10 cellular contexts compared by ENCODE assay signal in genomic region chr5:87231037-87231808, GRCh38. TPM values are rescaled to one million over a fixed set of nuclear protein-coding genes. Genes with fewer than 3 reads are reported as not detected.
A peak's percentile ranks its signal among the peaks of the same experiment; 100 is the strongest.
DNase-seq lines count a peak whose midpoint lies in the region; ATAC-seq and TF ChIP-seq lines count a peak whose summit lies in the region.
"Had no signal": no experiment of that assay in that cellular context is flagged by ENCODE, and none has a peak within 500 bp of the region (broad histone marks: within the 10 kb centered on the region; RNA-seq: fewer than 3 reads in every experiment).

No MANE protein-coding gene starts in this region.

- no peaks in the 10 kb centered on the region for H3K36me3 ChIP-seq in OCI-LY7 (ENCODE audit: insufficient read depth, low read length)

- ATAC-seq in HG02642 (IDR thresholded peaks at IDR 0.05; ENCODE audit: poor library complexity, unreplicated experiment) (peak; percentile 95), HG03571 (IDR thresholded peaks at IDR 0.05; ENCODE audit: unreplicated experiment) (peak; percentile 96)
- peak; percentile 72 for ATAC-seq in stimulated activated effector memory CD8-positive, alpha-beta T cell treated with anti-CD3 and anti-CD28 coated beads, Interleukin-12 subunit alpha, Interleukin-12 subunit beta, amount 100 ng/mL, for 72 hours
- ATAC-seq: A549, Panc1 had no signal

- no peaks in the 10 kb centered on the region for H3K79me2 ChIP-seq in OCI-LY7 (ENCODE audit: insufficient read depth, low read depth, low read length)

- no peak for TF ChIP-seq CTCF in OCI-LY7 (conservative IDR thresholded peaks at IDR 0.05; ENCODE audit: low read length)

- no peaks in the 10 kb centered on the region for H3K36me3 Mint-ChIP-seq in activated T-cell treated with anti-CD3 and anti-CD28 coated beads, Interleukin-2, amount 50 U/mL, for 24 hours (ENCODE audit: low read depth)
- no peaks in the 10 kb centered on the region for H3K36me3 Mint-ChIP-seq in stimulated activated effector memory CD8-positive, alpha-beta T cell treated with anti-CD3 and anti-CD28 coated beads, Interleukin-12 subunit alpha, Interleukin-12 subunit beta, amount 100 ng/mL, for 72 hours

- H3K9me3 ChIP-seq in OCI-LY7 (ENCODE audit: low read length), result no peaks in the 10 kb centered on the region
- H3K9me3 ChIP-seq: A549 had no signal

- H3K27me3 Mint-ChIP-seq in activated T-cell treated with anti-CD3 and anti-CD28 coated beads, Interleukin-2, amount 50 U/mL, for 24 hours, result no peaks in the 10 kb centered on the region

- H3K4me3 ChIP-seq in OCI-LY7 (ENCODE audit: low read depth, low read length, poor library complexity, severe bottlenecking), result no peak overlapping the region
- H3K4me3 ChIP-seq: A549 had no signal

- no peak overlapping the region for H3K27ac ChIP-seq in OCI-LY7 (ENCODE audit: low read depth, low read length, poor library complexity, severe bottlenecking)
- H3K27ac ChIP-seq: A549 had no signal

- H3K4me1 Mint-ChIP-seq in activated T-cell treated with anti-CD3 and anti-CD28 coated beads, Interleukin-2, amount 50 U/mL, for 24 hours (ENCODE audit: low read depth), result peaks cover 7% of the 10 kb centered on the region
- no peaks in the 10 kb centered on the region for H3K4me1 Mint-ChIP-seq in stimulated activated effector memory CD8-positive, alpha-beta T cell treated with anti-CD3 and anti-CD28 coated beads, Interleukin-12 subunit alpha, Interleukin-12 subunit beta, amount 100 ng/mL, for 72 hours

- H4K20me1 ChIP-seq in OCI-LY7 (ENCODE audit: insufficient read depth, low read length), result no peaks in the 10 kb centered on the region

- intact Hi-C loops in OCI-LY7 (cut with micrococcal nuclease; ENCODE audit: unreplicated experiment), result no loop called here

- no peak overlapping the region for H3K27ac Mint-ChIP-seq in activated T-cell treated with anti-CD3 and anti-CD28 coated beads, Interleukin-2, amount 50 U/mL, for 24 hours
- no peak overlapping the region for H3K27ac Mint-ChIP-seq in stimulated activated effector memory CD8-positive, alpha-beta T cell treated with anti-CD3 and anti-CD28 coated beads, Interleukin-12 subunit alpha, Interleukin-12 subunit beta, amount 100 ng/mL, for 72 hours

- no TSS peak for BruUV-seq in OCI-LY7 (replicated peaks; lab: Mats Ljungman, UMichigan)

- DNase-seq in activated T-cell treated with anti-CD3 and anti-CD28 coated beads for 48 hours (ENCODE audit: low read depth) (peak; percentile 4), NCI-H1436 (lab: John Stamatoyannopoulos, UW) (no peak), OCI-LY7 (ENCODE audit: low spot score) (no peak), pons (ENCODE audit: low spot score) (no peak)
- DNase-seq in activated T-cell treated with anti-CD3 and anti-CD28 coated beads, Interleukin-2, amount 50 U/mL, for 24 hours, result no peak
- no peak for DNase-seq in stimulated activated effector memory CD8-positive, alpha-beta T cell treated with anti-CD3 and anti-CD28 coated beads, Interleukin-12 subunit alpha, Interleukin-12 subunit beta, amount 100 ng/mL, for 72 hours (ENCODE audit: low spot score in 2 of 2)

- H3K4me3 Mint-ChIP-seq in activated T-cell treated with anti-CD3 and anti-CD28 coated beads, Interleukin-2, amount 50 U/mL, for 24 hours, result no peak overlapping the region
- no peak overlapping the region for H3K4me3 Mint-ChIP-seq in stimulated activated effector memory CD8-positive, alpha-beta T cell treated with anti-CD3 and anti-CD28 coated beads, Interleukin-12 subunit alpha, Interleukin-12 subunit beta, amount 100 ng/mL, for 72 hours

- POLR2A ChIA-PET in OCI-LY7 (lab: Charles Lee), result interaction anchor here (0.6 kb wide), 1 partner anchor 20 kb away, joined by 3 read pairs; no protein-coding TSS in a partner anchor

- H3K9me3 Mint-ChIP-seq in activated T-cell treated with anti-CD3 and anti-CD28 coated beads, Interleukin-2, amount 50 U/mL, for 24 hours, result no peaks in the 10 kb centered on the region
- H3K9me3 Mint-ChIP-seq in stimulated activated effector memory CD8-positive, alpha-beta T cell treated with anti-CD3 and anti-CD28 coated beads, Interleukin-12 subunit alpha, Interleukin-12 subunit beta, amount 100 ng/mL, for 72 hours, result no peaks in the 10 kb centered on the region

- CTCF ChIA-PET in OCI-LY7 (lab: Charles Lee; ENCODE audit: unreplicated experiment), result no interaction called here

- no peaks in the 10 kb centered on the region for H3K4me1 ChIP-seq in OCI-LY7 (ENCODE audit: insufficient read depth, low read length, poor library complexity, severe bottlenecking)
- H3K4me1 ChIP-seq: A549 had no signal

- no peak overlapping the region for H2AFZ ChIP-seq in OCI-LY7 (ENCODE audit: low read length)

- no peaks in the 10 kb centered on the region for H3K9me2 ChIP-seq in OCI-LY7 (ENCODE audit: insufficient read depth, low read length)

- H3K4me2 ChIP-seq in OCI-LY7 (ENCODE audit: low read length), result no peak overlapping the region
- H3K4me2 ChIP-seq: A549 had no signal

RNA-seq across cellular contexts. Expression of gene RASA1, which starts 36.5 kb away (rescaled TPM):
- total RNA-seq in OCI-LY7 (2014; rRNA removed; shearing (Covaris generic)), result 17.1 and 18.1 TPM in 2 replicates
- total RNA-seq in OCI-LY7 (2022), result 27.3 and 31.2 TPM in 2 replicates
